In the genomic region with DNA sequence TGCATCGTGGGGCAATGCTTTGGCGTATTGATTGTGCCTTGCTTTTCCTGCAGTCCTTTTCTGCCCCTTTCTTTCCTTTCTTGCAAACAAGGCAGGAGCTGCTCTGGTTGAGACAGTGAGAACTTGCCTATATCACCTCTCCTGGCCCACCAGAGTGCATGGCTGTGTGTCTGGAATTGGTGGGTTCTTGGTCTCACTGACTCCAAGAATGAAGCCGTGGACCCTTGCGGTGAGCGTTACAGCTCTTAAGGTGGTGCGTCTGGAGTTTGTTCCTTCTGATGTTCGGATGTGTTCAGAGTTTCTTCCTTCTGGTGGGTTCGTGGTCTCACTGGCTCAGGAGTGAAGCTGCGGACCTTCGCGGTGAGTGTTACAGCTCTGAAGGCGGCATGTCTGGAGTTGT, we compare ENCODE assay signal across 11 cellular contexts. TPM values are rescaled to one million over a fixed set of nuclear protein-coding genes. Genes with fewer than 3 reads are reported as not detected.
"Had no signal": no experiment of that assay in that cellular context is flagged by ENCODE, and none has a peak within 500 bp of the region (broad histone marks: within the 10 kb centered on the region; RNA-seq: fewer than 3 reads in every experiment).

No MANE protein-coding gene starts in this region.

RNA-seq across cellular contexts. Expression of a gene that starts 7.1 kb away (rescaled TPM):
- total RNA-seq: activated CD4-positive, alpha-beta memory T cell treated with anti-CD3 and anti-CD28 coated beads, Interleukin-2, amount 10 ng/mL, durations not matched to agents 7 days and 5 days; activated CD4-positive, alpha-beta T cell treated with anti-CD3 and anti-CD28 coated beads, Interleukin-2, amount 10 ng/mL, durations not matched to agents 7 days and 5 days; activated T-cell treated with anti-CD3 and anti-CD28 coated beads, Interleukin-2, amount 50 U/mL, for 72 hours; astrocyte; bronchial epithelial cell; cardiac septum; cerebellum; dermis blood vessel endothelial cell; foreskin keratinocyte; gastrocnemius medialis; T-helper 17 cell had no signal
- polyA plus RNA-seq: foreskin keratinocyte had no signal

RNA-seq across cellular contexts. Expression of a gene that starts 39.3 kb away (rescaled TPM):
- total RNA-seq: activated CD4-positive, alpha-beta memory T cell treated with anti-CD3 and anti-CD28 coated beads, Interleukin-2, amount 10 ng/mL, durations not matched to agents 7 days and 5 days; activated CD4-positive, alpha-beta T cell treated with anti-CD3 and anti-CD28 coated beads, Interleukin-2, amount 10 ng/mL, durations not matched to agents 7 days and 5 days; activated T-cell treated with anti-CD3 and anti-CD28 coated beads, Interleukin-2, amount 50 U/mL, for 72 hours; T-helper 17 cell had no signal
